Comparison of ENCODE assay signal across 10 cellular contexts in genomic region chr11:5369793-5370192, GRCh38. TPM values are rescaled to one million over a fixed set of nuclear protein-coding genes. Genes with fewer than 3 reads are reported as not detected.
DNase-seq lines count a peak whose midpoint lies in the region; ATAC-seq, FAIRE-seq and TF ChIP-seq lines count a peak whose summit lies in the region.
"Had no signal": no experiment of that assay in that cellular context is flagged by ENCODE, and none has a peak within 500 bp of the region (broad histone marks: within the 10 kb centered on the region; RNA-seq: fewer than 3 reads in every experiment).

No MANE protein-coding gene starts in this region.

- H3K4me1 ChIP-seq in astrocyte (ENCODE audit: insufficient read depth, low read length), result peaks cover 28% of the 10 kb centered on the region

- no peaks in the 10 kb centered on the region for H3K9me3 ChIP-seq in astrocyte (ENCODE audit: insufficient read depth, low read depth, low read length)

- no peaks in the 10 kb centered on the region for H3K36me3 ChIP-seq in astrocyte (ENCODE audit: insufficient read depth, low read length)

- H3K27me3 Mint-ChIP-seq in astrocyte (ENCODE audit: low read depth, unreplicated experiment) (no peaks in the 10 kb centered on the region), nephron (ENCODE audit: low read depth) (no peaks in the 10 kb centered on the region)

- ATAC-seq in GM18861 (IDR thresholded peaks at IDR 0.05; ENCODE audit: unreplicated experiment) (peak; percentile 59), HG03175 (IDR thresholded peaks at IDR 0.05; ENCODE audit: unreplicated experiment) (peak; percentile 62), HG03108 (IDR thresholded peaks at IDR 0.05; ENCODE audit: unreplicated experiment) (no peak)

- no peaks in the 10 kb centered on the region for H3K79me2 ChIP-seq in astrocyte (ENCODE audit: insufficient read depth, low read length)

- H3K9ac ChIP-seq in astrocyte (ENCODE audit: low read length), result no peak overlapping the region

- H3K4me3 ChIP-seq in astrocyte (ENCODE audit: insufficient read depth, low read depth, low read length), result no peak overlapping the region

- peak overlapping the region; percentile 13 for H3K27ac Mint-ChIP-seq in astrocyte (ENCODE audit: unreplicated experiment)
- no peak overlapping the region for H3K27ac Mint-ChIP-seq in nephron
- H3K27ac Mint-ChIP-seq: naive B cell had no signal

- no peaks in the 10 kb centered on the region for H3K9me3 Mint-ChIP-seq in astrocyte (ENCODE audit: unreplicated experiment)
- peaks cover 11% of the 10 kb centered on the region for H3K9me3 Mint-ChIP-seq in nephron

- in situ Hi-C loops in KBM-7 (cut with MboI; ENCODE audit: low pct_unique_long_range_greater_than_20kb, low sequenced_read_pairs), result no loop called here

- H3K27me3 ChIP-seq in astrocyte (ENCODE audit: insufficient read depth, low read length), result no peaks in the 10 kb centered on the region

- H3K36me3 Mint-ChIP-seq in astrocyte (ENCODE audit: low read depth, unreplicated experiment), result no peaks in the 10 kb centered on the region
- H3K36me3 Mint-ChIP-seq in nephron (ENCODE audit: low read depth), result no peaks in the 10 kb centered on the region
- H3K36me3 Mint-ChIP-seq: naive B cell had no signal

- no peak overlapping the region for H2AFZ ChIP-seq in astrocyte (ENCODE audit: low read depth, low read length)

- H3K4me3 Mint-ChIP-seq in astrocyte (ENCODE audit: unreplicated experiment) (no peak overlapping the region), nephron (no peak overlapping the region)
- H3K4me3 Mint-ChIP-seq: naive B cell had no signal

- no peak overlapping the region for H3K27ac ChIP-seq in astrocyte (ENCODE audit: low read depth, low read length)

- DNase-seq in astrocyte (ENCODE audit: low read depth) (no peak), SHP77 (lab: John Stamatoyannopoulos, UW) (no peak), KBM-7 (no peak), NCI-H128 (lab: John Stamatoyannopoulos, UW; ENCODE audit: unreplicated experiment) (no peak)
- DNase-seq: central memory CD4-positive, alpha-beta T cell; naive B cell had no signal

- peaks cover 39% of the 10 kb centered on the region for H3K4me1 Mint-ChIP-seq in astrocyte (ENCODE audit: low read depth, unreplicated experiment)
- no peaks in the 10 kb centered on the region for H3K4me1 Mint-ChIP-seq in nephron
- H3K4me1 Mint-ChIP-seq: naive B cell had no signal

- H4K20me1 ChIP-seq in astrocyte (ENCODE audit: insufficient read depth, low read length), result no peaks in the 10 kb centered on the region

- FAIRE-seq in astrocyte (lab: Jason Lieb, UNC), result peak; percentile 23

- TF ChIP-seq CTCF in astrocyte (IDR thresholded peaks at IDR 0.05; ENCODE audit: insufficient read depth, low read depth, low read length), result peak; percentile 68
- TF ChIP-seq CTCF in nephron (IDR thresholded peaks at IDR 0.05; ENCODE audit: unreplicated experiment in 3 of 3), result peak; percentile 15 to 44 (median 28)

- no peak overlapping the region for H3K4me2 ChIP-seq in astrocyte (ENCODE audit: low read length)

RNA-seq across cellular contexts. Expression of gene OR51M1, which starts 13.8 kb away (rescaled TPM):
- total RNA-seq in astrocyte, result not detected in 2 replicates

RNA-seq across cellular contexts. Expression of gene OR51B6, which starts 18.5 kb away (rescaled TPM):
- total RNA-seq in astrocyte, result not detected in 2 replicates

RNA-seq across cellular contexts. Expression of gene OR51B5, which starts 26.5 kb away (rescaled TPM):
- not detected in 2 replicates for total RNA-seq in astrocyte

RNA-seq across cellular contexts. Expression of gene OR51B2, which starts 45.7 kb away (rescaled TPM):
- total RNA-seq in astrocyte, result not detected in 2 replicates

RNA-seq across cellular contexts. Expression of gene OR51Q1, which starts 52.1 kb away (rescaled TPM):
- total RNA-seq in astrocyte, result not detected in 2 replicates
